ENCODE assay signal across 9 cellular contexts in genomic region chr7:148698397-148699023, GRCh38. TPM values are rescaled to one million over a fixed set of nuclear protein-coding genes. Genes with fewer than 3 reads are reported as not detected.
A peak's percentile ranks its signal among the peaks of the same experiment; 100 is the strongest.
DNase-seq lines count a peak whose midpoint lies in the region; ATAC-seq, FAIRE-seq and TF ChIP-seq lines count a peak whose summit lies in the region.
"Had no signal": no experiment of that assay in that cellular context is flagged by ENCODE, and none has a peak within 500 bp of the region (broad histone marks: within the 10 kb centered on the region; RNA-seq: fewer than 3 reads in every experiment).

Gene CUL1, plus strand, starts transcription at chr7:148698903. Its CDS starts 31,220 bp downstream, at chr7:148730123.

- no peaks in the 10 kb centered on the region for H3K27me3 ChIP-seq in WERI-Rb-1 (ENCODE audit: insufficient read depth, low read depth, severe bottlenecking)
- H3K27me3 ChIP-seq in bronchial epithelial cell (ENCODE audit: control insufficient read depth, insufficient read depth, low read length), result no peaks in the 10 kb centered on the region

- peak; percentile 28 to 54 for DNase-seq in NCI-H524 (lab: John Stamatoyannopoulos, UW)
- DNase-seq in NCI-H524 treated with DMSO at 0.1 percent for 48 hours (lab: John Stamatoyannopoulos, UW), result no peak
- DNase-seq in NCI-H2029 (lab: John Stamatoyannopoulos, UW), result peak; percentile 74
- DNase-seq in WERI-Rb-1, result peak; percentile 82
- peak; percentile 52 for DNase-seq in bronchial epithelial cell (ENCODE audit: low read depth)
- DNase-seq in inferior parietal cortex (ENCODE audit: extremely low spot score), result peak; percentile 60
- peak; percentile 65 to 83 (median 71) for DNase-seq in stimulated activated CD4-positive, alpha-beta T cell treated with anti-CD3 and anti-CD28 coated beads, Interleukin-12 subunit alpha, Interleukin-12 subunit beta, amount 100 ng/mL, for 48 hours (ENCODE audit: low read depth in 2 of 3, low spot score in 1 of 3)

- H3K9me3 ChIP-seq in WERI-Rb-1 (ENCODE audit: severe bottlenecking), result no peaks in the 10 kb centered on the region

- H3K36me3 ChIP-seq in WERI-Rb-1, result peaks cover 5% of the 10 kb centered on the region
- no peaks in the 10 kb centered on the region for H3K36me3 ChIP-seq in bronchial epithelial cell (ENCODE audit: control insufficient read depth, insufficient read depth, low read length)

- peak within 1 kb of the TSS; percentile 97 for H3K27ac ChIP-seq in WERI-Rb-1

- no peak for FAIRE-seq in bronchial epithelial cell (lab: Jason Lieb, UNC)
- FAIRE-seq: G401.6 had no signal

- ATAC-seq in HG02870 (IDR thresholded peaks at IDR 0.05; ENCODE audit: unreplicated experiment), result peak; percentile 76

- H3K4me3 ChIP-seq in WERI-Rb-1 (ENCODE audit: low read depth, low read length) (peak within 1 kb of the TSS; percentile 92), bronchial epithelial cell (ENCODE audit: low read depth, low read length) (peak within 1 kb of the TSS; percentile 79)

- TF ChIP-seq CTCF in WERI-Rb-1 (IDR thresholded peaks at IDR 0.05; ENCODE audit: low read depth, low read length) (no peak), bronchial epithelial cell (IDR thresholded peaks at IDR 0.05; ENCODE audit: insufficient read depth, low read length, severe bottlenecking) (no peak)

RNA-seq across cellular contexts. Expression of gene CUL1, which starts in this region (rescaled TPM):
- 40.5 and 41.3 TPM in 2 replicates for total RNA-seq in bronchial epithelial cell
